10 cellular contexts compared by ENCODE assay signal in genomic region chr4:168634276-168634802, GRCh38.
DNase-seq lines count a peak whose midpoint lies in the region; ATAC-seq and TF ChIP-seq lines count a peak whose summit lies in the region.
"Had no signal": no experiment of that assay in that cellular context is flagged by ENCODE, and none has a peak within 500 bp of the region (broad histone marks: within the 10 kb centered on the region; RNA-seq: fewer than 3 reads in every experiment).

No MANE protein-coding gene starts in this region.

- peak overlapping the region in 8 of 12 donors; percentile 1 to 75 (median 58) for H3K4me3 ChIP-seq in heart left ventricle
- H3K4me3 ChIP-seq in uterus = peak overlapping the region; percentile 18 to 68
- H3K4me3 ChIP-seq: Peyer's patch had no signal

- WGBS in heart left ventricle, 4 donors = 50 to 56% (median 56%) methylated on average over 11 of the region's 11 CpGs

- H3K4me1 ChIP-seq in heart left ventricle (peaks cover 0 to 65% (median 44%) of the 10 kb centered on the region in 12 donors), uterus (peaks cover 3 to 10% of the 10 kb centered on the region in 2 donors)

- TF ChIP-seq POLR2A in heart left ventricle (IDR thresholded peaks at IDR 0.05) = no peak
- TF ChIP-seq POLR2A in uterus (IDR thresholded peaks at IDR 0.05) = peak in 1 of 2 donors; percentile 42

- no peak for DNase-seq in heart left ventricle
- no peak for DNase-seq in Right ventricle myocardium inferior (ENCODE audit: missing footprints)
- DNase-seq in amniotic epithelial cell (ENCODE audit: low read depth) = peak; percentile 99
- peak; percentile 97 for DNase-seq in kidney tubule cell (ENCODE audit: low spot score)
- DNase-seq in uterus = peak; percentile 39 to 58
- no peak for DNase-seq in LoVo (ENCODE audit: low spot score)
- DNase-seq in NCI-H2196 treated with DMSO at 0.1 percent for 48 hours (lab: John Stamatoyannopoulos, UW; ENCODE audit: unreplicated experiment) = no peak
- DNase-seq: CD8-positive, alpha-beta T cell; Peyer's patch had no signal

- H3K9me3 ChIP-seq in heart left ventricle (no peaks in the 10 kb centered on the region), uterus (no peaks in the 10 kb centered on the region)
- H3K9me3 ChIP-seq: Peyer's patch had no signal

- intact Hi-C loops in heart left ventricle (cut with DNase I) = loop anchor here in 4 of 10 donors (5.0 to 10.0 kb wide), 2 partner anchors 47 to 120 kb away; no protein-coding TSS in a partner anchor
- intact Hi-C loops in Right ventricle myocardium inferior (cut with DNase I) = loop anchor here (5.0 kb wide), 2 partner anchors 47 to 122 kb away; no protein-coding TSS in a partner anchor
- intact Hi-C loops in uterus (cut with DNase I; ENCODE audit: low total_unique reads) = loop anchor here (10.0 kb wide), 1 partner anchor 200 kb away; no protein-coding TSS in a partner anchor

- peak overlapping the region in 11 of 12 donors; percentile 66 to 87 (median 77) for H3K27ac ChIP-seq in heart left ventricle
- H3K27ac ChIP-seq in uterus = peak overlapping the region; percentile 92
- H3K27ac ChIP-seq: Peyer's patch had no signal

- ATAC-seq in heart left ventricle (peak in 3 of 4 donors; percentile 3 to 15 (median 4)), Right ventricle myocardium inferior (no peak)
- no peak for ATAC-seq in activated CD4-positive, CD25-positive, alpha-beta regulatory T cell treated with anti-CD3 and anti-CD28 coated beads, Interleukin-2, amount 50 U/mL, for 24 hours
- ATAC-seq: CD8-positive, alpha-beta T cell had no signal

- TF ChIP-seq CTCF in heart left ventricle (IDR thresholded peaks at IDR 0.05) (no peak), uterus (IDR thresholded peaks at IDR 0.05) (no peak)

- H3K36me3 ChIP-seq in heart left ventricle = no peaks in the 10 kb centered on the region
- H3K36me3 ChIP-seq in uterus = no peaks in the 10 kb centered on the region
- H3K36me3 ChIP-seq: Peyer's patch had no signal

- peaks cover 0 to 30% (median 0%) of the 10 kb centered on the region in 9 donors for H3K27me3 ChIP-seq in heart left ventricle
- no peaks in the 10 kb centered on the region for H3K27me3 ChIP-seq in uterus
- H3K27me3 ChIP-seq: Peyer's patch had no signal

Comparison
In these comparisons a context has a peak if more than half of its experiments do, and no peak if none do; other contexts are left out.
1. ATAC-seq: peak in heart left ventricle (3 of 4); none in Right ventricle myocardium inferior (single experiment) and activated CD4-positive, CD25-positive, alpha-beta regulatory T cell treated with anti-CD3 and anti-CD28 coated beads, Interleukin-2, amount 50 U/mL, for 24 hours (0 of 2).
2. DNase-seq: peak in amniotic epithelial cell (single experiment), kidney tubule cell (single experiment) and uterus (2 of 2); none in heart left ventricle (0 of 5), Right ventricle myocardium inferior (single experiment), LoVo (single experiment) and NCI-H2196 treated with DMSO at 0.1 percent for 48 hours (single experiment).